Comparison of ENCODE assay signal across 8 cellular contexts in genomic region chr2:27771548-27772335, GRCh38. TPM values are rescaled to one million over a fixed set of nuclear protein-coding genes. Genes with fewer than 3 reads are reported as not detected.
DNase-seq lines count a peak whose midpoint lies in the region; ATAC-seq and TF ChIP-seq lines count a peak whose summit lies in the region.

Gene MRPL33, plus strand, starts transcription at chr2:27771719. Its CDS starts 59 bp downstream, at chr2:27771778.

- TF ChIP-seq EP300 in tibial nerve (IDR thresholded peaks at IDR 0.05), result peak; percentile 84 to 98

- H3K4me1 ChIP-seq in parathyroid adenoma, result peaks cover 13% of the 10 kb centered on the region
- H3K4me1 ChIP-seq in tibial nerve, result peaks cover 0 to 45% (median 17%) of the 10 kb centered on the region in 4 donors

- H3K27me3 ChIP-seq in parathyroid adenoma (ENCODE audit: control insufficient read depth, insufficient read depth, low read length), result no peaks in the 10 kb centered on the region
- no peaks in the 10 kb centered on the region for H3K27me3 ChIP-seq in tibial nerve

- peak within 1 kb of the TSS; percentile 89 for H2AFZ ChIP-seq in parathyroid adenoma

- intact Hi-C loops in Right ventricle myocardium superior (cut with DNase I), result loop anchor here (10.0 kb wide), 2 partner anchors 113 to 623 kb away; partner anchors contain the start of gene FOSL2

- TF ChIP-seq POLR2A in GM10847 (IDR thresholded peaks at IDR 0.05; ENCODE audit: extremely low read depth, insufficient read length) (peak; percentile 86), tibial nerve (IDR thresholded peaks at IDR 0.05) (peak; percentile 46 to 77)

- 0 to 1% methylated on average over 24 to 35 of the region's 48 CpGs for WGBS in tibial nerve, 2 donors

- peaks cover 35% of the 10 kb centered on the region for H3K79me2 ChIP-seq in parathyroid adenoma

- H3K36me3 ChIP-seq in parathyroid adenoma (ENCODE audit: control insufficient read depth, insufficient read depth, low read length) (no peaks in the 10 kb centered on the region), tibial nerve (peaks cover 0 to 21% (median 0%) of the 10 kb centered on the region in 3 donors)

- H3K27ac ChIP-seq in parathyroid adenoma (peak within 1 kb of the TSS; percentile 83), tibial nerve (peak within 1 kb of the TSS; percentile 71 to 90 (median 86))

- DNase-seq in NCI-H1417 (lab: John Stamatoyannopoulos, UW) (peak; percentile 97 to 98 (median 97)), SW 1271 (lab: John Stamatoyannopoulos, UW) (peak; percentile 91 to 96), Right ventricle myocardium superior (peak; percentile 97), tibial nerve (ENCODE audit: low spot score in 2 of 2) (peak; percentile 92)
- peak; percentile 84 for DNase-seq in activated naive CD8-positive, alpha-beta T cell treated with anti-CD3 and anti-CD28 coated beads, Interleukin-2, amount 50 U/mL, for 16 hours (ENCODE audit: low read depth, low spot score)

- H3K9ac ChIP-seq in parathyroid adenoma, result peak within 1 kb of the TSS; percentile 11

- H3K9me3 ChIP-seq in parathyroid adenoma (ENCODE audit: control insufficient read depth, low read length), result no peaks in the 10 kb centered on the region
- H3K9me3 ChIP-seq in tibial nerve, result no peaks in the 10 kb centered on the region

- TF ChIP-seq CTCF in parathyroid adenoma (IDR thresholded peaks at IDR 0.05) (no peak), tibial nerve (IDR thresholded peaks at IDR 0.05) (peak in 2 of 5 experiments; percentile 29)

- ATAC-seq in HG02678 (IDR thresholded peaks at IDR 0.05; ENCODE audit: unreplicated experiment) (peak; percentile 97), Right ventricle myocardium superior (ENCODE audit: poor library complexity) (peak; percentile 97)

- peak within 1 kb of the TSS; percentile 93 for H3K4me3 ChIP-seq in parathyroid adenoma (ENCODE audit: low read depth, low read length)
- peak within 1 kb of the TSS; percentile 68 to 84 (median 79) for H3K4me3 ChIP-seq in tibial nerve

- H3K4me2 ChIP-seq in parathyroid adenoma (ENCODE audit: low read length), result peak within 1 kb of the TSS; percentile 82

RNA-seq across cellular contexts. Expression of gene MRPL33, which starts in this region (rescaled TPM):
- total RNA-seq in Right ventricle myocardium superior (356 TPM), tibial nerve (100 to 1,000 TPM; 101 to 186 (median 119) TPM)

Comparison
In these comparisons a context has a peak if more than half of its experiments do, and no peak if none do; other contexts are left out.
1. Peak in every context shown above with its lines: DNase-seq, ATAC-seq, H3K4me3 ChIP-seq and H3K27ac ChIP-seq.